Comparison of ENCODE assay signal across 1 cellular context in genomic region chr4:51842554-51843308, GRCh38.
TF ChIP-seq lines count a peak whose summit lies in the region.

TSS of gene DCUN1D4 (plus strand) at chr4:51843153. CDS start at chr4:51843243, 90 bp downstream.

TF ChIP-seq in K562, 482 proteins besides CTCF, POLR2A, EP300 and RAD21 (continued from another document):
- peak; percentile 100 for TF ChIP-seq PKNOX1 (IDR thresholded peaks at IDR 0.05)
- no peak for TF ChIP-seq ZNF512 (tag; IDR thresholded peaks at IDR 0.05)
- TF ChIP-seq RBM25 (IDR thresholded peaks at IDR 0.05; ENCODE audit: low read depth, low read length, severe bottlenecking): peak; percentile 99
- TF ChIP-seq TAF1 (IDR thresholded peaks at IDR 0.05; ENCODE audit: control insufficient read depth, extremely low read depth, insufficient read depth, low read length, severe bottlenecking): peak; percentile 16
- no peak for TF ChIP-seq NFIX (CRISPR knock-in tag; IDR thresholded peaks at IDR 0.05; ENCODE audit: low read depth)
- peak; percentile 84 for TF ChIP-seq CHD2 (IDR thresholded peaks at IDR 0.05; ENCODE audit: low read depth, low read length)
- TF ChIP-seq ZBTB33 (CRISPR knock-in tag; IDR thresholded peaks at IDR 0.05): 0 out of 2 replicates have a peak, but pooled peaks have one; percentile 28
- no peak for TF ChIP-seq SPI1 (IDR thresholded peaks at IDR 0.05; ENCODE audit: borderline replicate concordance, low read depth, low read length)
- no peak for TF ChIP-seq ZNF764 (CRISPR knock-in tag; IDR thresholded peaks at IDR 0.05; ENCODE audit: low read depth)
- TF ChIP-seq ESRRA (IDR thresholded peaks at IDR 0.05; ENCODE audit: borderline replicate concordance, low read depth): peak; percentile 55; the same call in 1 of the 2 replicates
